Comparison of ENCODE assay signal across 22 cellular contexts in the genomic region with DNA sequence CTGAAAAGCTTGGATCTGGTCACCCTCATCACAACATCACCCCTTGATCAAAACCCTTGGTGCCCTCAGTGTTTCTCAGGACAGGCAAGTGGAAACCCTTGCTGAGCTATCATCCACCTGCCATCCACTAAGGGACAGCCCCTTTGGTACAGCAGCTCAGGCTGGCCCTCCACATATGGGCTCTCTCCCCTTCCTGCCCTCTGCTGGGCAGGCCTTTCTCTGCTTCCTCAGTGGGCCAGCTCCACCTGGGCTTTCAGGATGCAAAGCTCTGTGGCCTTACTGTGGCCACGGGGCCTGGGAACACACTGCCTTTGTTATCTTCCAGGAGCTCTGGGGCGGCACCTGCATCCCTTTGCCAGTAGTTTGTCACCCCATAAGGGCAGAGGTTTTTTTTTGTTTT. TPM values are rescaled to one million over a fixed set of nuclear protein-coding genes. Genes with fewer than 3 reads are reported as not detected.
DNase-seq lines count a peak whose midpoint lies in the region; ATAC-seq and TF ChIP-seq lines count a peak whose summit lies in the region.
"Had no signal": no experiment of that assay in that cellular context is flagged by ENCODE, and none has a peak within 500 bp of the region (broad histone marks: within the 10 kb centered on the region; RNA-seq: fewer than 3 reads in every experiment).

No MANE protein-coding gene starts in this region.

- no peak for ATAC-seq in activated CD4-positive, alpha-beta T cell treated with anti-CD3 and anti-CD28 coated beads for 36 hours
- no peak for ATAC-seq in DND-41 (ENCODE audit: insufficient read depth, low read depth)
- ATAC-seq in RWPE2 (ENCODE audit: low read depth), result 0 out of 3 replicates have a peak, but pooled peaks have one; percentile 15
- ATAC-seq in foreskin keratinocyte, result no peak
- ATAC-seq: left lung; mucosa of descending colon; stimulated activated memory B cell treated with anti-CD40 and anti-IgM and Interleukin-4, amounts not matched to agents 10 μg/mL and 1 μg/mL and 100 μg/mL, for 72 hours had no signal

- H3K4me2 ChIP-seq in DND-41 (ENCODE audit: insufficient read depth, low read length) (no peak overlapping the region), H9 (ENCODE audit: insufficient read depth, insufficient read length, low read length) (no peak overlapping the region)

- no peak overlapping the region for H2BK15ac ChIP-seq in H9 (ENCODE audit: low read depth, low read length)

- intact Hi-C loops in activated CD4-positive, alpha-beta T cell treated with anti-CD3 and anti-CD28 coated beads for 36 hours (cut with DNase I, micrococcal nuclease), result no loop called here

- H4K8ac ChIP-seq in H9 (replicated peaks; ENCODE audit: insufficient read length, low read depth, low read length), result no peak overlapping the region

- no peak overlapping the region for H3K4me3 ChIP-seq in DND-41 (ENCODE audit: low read depth in 1 of 2, low read length in 2 of 2)
- no peak overlapping the region for H3K4me3 ChIP-seq in RWPE2 (ENCODE audit: severe bottlenecking)
- H3K4me3 ChIP-seq: adrenal gland, esophagus squamous epithelium, left lung, mucosa of descending colon, transverse colon had no signal

- DNase-seq in activated CD4-positive, alpha-beta T cell treated with anti-CD3 and anti-CD28 coated beads for 36 hours, result peak; percentile 27
- no peak for DNase-seq in activated CD4-positive, alpha-beta T cell treated with anti-CD3 and anti-CD28 coated beads for 1 hour
- DNase-seq in DND-41, result no peak
- DNase-seq in RWPE2 (ENCODE audit: low spot score), result no peak
- DNase-seq in foreskin keratinocyte, result no peak
- no peak for DNase-seq in NOMO-1 treated with DMSO at 0.1 percent for 48 hours (lab: John Stamatoyannopoulos, UW; ENCODE audit: unreplicated experiment)
- DNase-seq in H9, result no peak
- DNase-seq in AG08396 (ENCODE audit: low spot score), result no peak
- DNase-seq: activated CD4-positive, alpha-beta T cell treated with anti-CD3 and anti-CD28 coated beads for 4 hours; adrenal gland; CD4-positive, alpha-beta memory T cell; esophagus squamous epithelium; left lung; mucosa of descending colon; NCI-H2029; NCI-H526; stimulated activated CD4-positive, alpha-beta T cell treated with anti-CD3 and anti-CD28 coated beads, Interleukin-15, amount 100 ng/mL, for 24 hours; T1000; transverse colon had no signal

- no peak overlapping the region for H3K4ac ChIP-seq in H9 (ENCODE audit: low read depth, low read length)

- H3K14ac ChIP-seq in H9 (ENCODE audit: insufficient read depth, low read length), result no peak overlapping the region

- H2BK20ac ChIP-seq in H9 (ENCODE audit: low read depth, low read length, poor library complexity, severe bottlenecking), result no peak overlapping the region

- H3K4me3 Mint-ChIP-seq in activated CD4-positive, alpha-beta T cell treated with anti-CD3 and anti-CD28 coated beads for 36 hours, result no peak overlapping the region
- H3K4me3 Mint-ChIP-seq in H9, result no peak overlapping the region
- H3K4me3 Mint-ChIP-seq: CD4-positive, alpha-beta memory T cell; stimulated activated memory B cell treated with anti-CD40 and anti-IgM and Interleukin-4, amounts not matched to agents 10 μg/mL and 1 μg/mL and 100 μg/mL, for 72 hours had no signal

- H3K79me2 ChIP-seq in DND-41 (ENCODE audit: insufficient read depth, low read length) (peaks cover 47% of the 10 kb centered on the region), H9 (ENCODE audit: insufficient read depth, low read length) (peaks cover 3% of the 10 kb centered on the region; the same call in 1 of the 2 replicates)

- no peak overlapping the region for H2BK12ac ChIP-seq in H9 (ENCODE audit: insufficient read length, low read depth, low read length)

- H3K9me3 ChIP-seq in DND-41 (ENCODE audit: insufficient read depth, low read length, severe bottlenecking) (no peaks in the 10 kb centered on the region), RWPE2 (ENCODE audit: severe bottlenecking) (no peaks in the 10 kb centered on the region), H9 (ENCODE audit: control insufficient read depth, low read depth, low read length) (no peaks in the 10 kb centered on the region)
- H3K9me3 ChIP-seq: adrenal gland, esophagus squamous epithelium, left lung, mucosa of descending colon, neutrophil, transverse colon had no signal

- H3K9ac ChIP-seq in DND-41 (ENCODE audit: low read depth, low read length) (no peak overlapping the region), H9 (ENCODE audit: extremely low read depth, insufficient read length, low read length) (no peak overlapping the region)

- POLR2A ChIA-PET in activated CD4-positive, alpha-beta T cell treated with anti-CD3 and anti-CD28 coated beads for 36 hours (lab: Charles Lee), result no interaction called here

- H3T11ph ChIP-seq in H9 (ENCODE audit: low read length), result no peak overlapping the region

- no peak overlapping the region for H3K23ac ChIP-seq in H9 (ENCODE audit: insufficient read length, low read depth, low read length)

- H3K4me1 ChIP-seq in DND-41 (ENCODE audit: insufficient read depth, low read length), result peaks cover 18% of the 10 kb centered on the region
- H3K4me1 ChIP-seq in RWPE2 (ENCODE audit: insufficient read depth, poor library complexity, severe bottlenecking), result no peaks in the 10 kb centered on the region
- H3K4me1 ChIP-seq in foreskin keratinocyte, result no peaks in the 10 kb centered on the region
- H3K4me1 ChIP-seq in H9 (ENCODE audit: insufficient read depth, low read length), result 0 out of 2 replicates have a peak, but pooled peaks cover 2% of the 10 kb centered on the region

- peaks cover 19% of the 10 kb centered on the region for H3K4me1 Mint-ChIP-seq in activated CD4-positive, alpha-beta T cell treated with anti-CD3 and anti-CD28 coated beads for 36 hours
- H3K4me1 Mint-ChIP-seq in H9, result peaks cover 10 to 13% of the 10 kb centered on the region in 2 experiments

- no peak overlapping the region for H4K91ac ChIP-seq in H9 (ENCODE audit: insufficient read length, low read depth, low read length)

- H3K56ac ChIP-seq in H9 (ENCODE audit: insufficient read length, low read depth, low read length), result no peak overlapping the region

- no peak overlapping the region for H4K5ac ChIP-seq in H9 (ENCODE audit: insufficient read length, low read depth, low read length)

- no CpG with 5 or more reads among the region's 2 CpGs for WGBS in H9 (ENCODE audit: extremely low coverage, insufficient read length, low lambda C conversion rate)

- no peak overlapping the region for H2AK5ac ChIP-seq in H9 (ENCODE audit: insufficient read length, low read length)

- H3K9me3 Mint-ChIP-seq in activated CD4-positive, alpha-beta T cell treated with anti-CD3 and anti-CD28 coated beads for 36 hours (ENCODE audit: low read depth), result no peaks in the 10 kb centered on the region
- no peaks in the 10 kb centered on the region for H3K9me3 Mint-ChIP-seq in H9
- H3K9me3 Mint-ChIP-seq: CD4-positive, alpha-beta memory T cell; stimulated activated memory B cell treated with anti-CD40 and anti-IgM and Interleukin-4, amounts not matched to agents 10 μg/mL and 1 μg/mL and 100 μg/mL, for 72 hours had no signal

- no peak overlapping the region for H2BK120ac ChIP-seq in H9 (ENCODE audit: low read depth, low read length, poor library complexity, severe bottlenecking)

- no peaks in the 10 kb centered on the region for H3K79me1 ChIP-seq in H9 (ENCODE audit: insufficient read depth, low read depth, low read length, poor library complexity, severe bottlenecking)

- TF ChIP-seq CTCF in DND-41 (IDR thresholded peaks at IDR 0.05; ENCODE audit: borderline replicate concordance, extremely low read depth, low read length, poor library complexity, severe bottlenecking), result peak; percentile 3
- no peak for TF ChIP-seq CTCF in RWPE2 (IDR thresholded peaks at IDR 0.05; ENCODE audit: poor library complexity, severe bottlenecking)
- TF ChIP-seq CTCF in foreskin keratinocyte (conservative IDR thresholded peaks at IDR 0.05), result peak; percentile 9
- TF ChIP-seq CTCF in H9 (conservative IDR thresholded peaks at IDR 0.05), result no peak; the same call in 2 of the 3 replicates

- peaks cover 20% of the 10 kb centered on the region for H3K36me3 Mint-ChIP-seq in activated CD4-positive, alpha-beta T cell treated with anti-CD3 and anti-CD28 coated beads for 36 hours (ENCODE audit: low read depth)
- H3K36me3 Mint-ChIP-seq in H9 (ENCODE audit: insufficient read depth in 1 of 3, low read depth in 3 of 3), result peaks cover 7 to 53% (median 39%) of the 10 kb centered on the region in 3 experiments; a peak in 6 of 7 replicates

- peaks cover 7% of the 10 kb centered on the region; the same call in 1 of the 2 replicates for H4K20me1 ChIP-seq in DND-41 (ENCODE audit: insufficient read depth, low read length)
- no peaks in the 10 kb centered on the region for H4K20me1 ChIP-seq in H9 (ENCODE audit: control insufficient read depth, insufficient read depth, insufficient read length)

- H3K36me3 ChIP-seq in DND-41 (ENCODE audit: insufficient read depth, low read length), result peaks cover 44% of the 10 kb centered on the region
- H3K36me3 ChIP-seq in RWPE2 (ENCODE audit: low read depth), result peaks cover 41% of the 10 kb centered on the region

- no peaks in the 10 kb centered on the region for H3K27me3 ChIP-seq in DND-41 (ENCODE audit: insufficient read depth, low read length, poor library complexity)
- no peaks in the 10 kb centered on the region for H3K27me3 ChIP-seq in RWPE2 (ENCODE audit: insufficient read depth, poor library complexity, severe bottlenecking)
- H3K27me3 ChIP-seq in foreskin keratinocyte, result no peaks in the 10 kb centered on the region
- no peaks in the 10 kb centered on the region for H3K27me3 ChIP-seq in H9 (ENCODE audit: insufficient read depth, low read length)
- H3K27me3 ChIP-seq: adrenal gland, esophagus squamous epithelium, left lung, neutrophil, transverse colon had no signal

- H3K18ac ChIP-seq in H9 (ENCODE audit: insufficient read length, low read depth, low read length), result no peak overlapping the region

- no peak overlapping the region for H3K27ac Mint-ChIP-seq in activated CD4-positive, alpha-beta T cell treated with anti-CD3 and anti-CD28 coated beads for 36 hours
- H3K27ac Mint-ChIP-seq in H9, result peak overlapping the region in 1 of 3 experiments; percentile 35; a peak in 1 of 7 replicates
- H3K27ac Mint-ChIP-seq: stimulated activated memory B cell treated with anti-CD40 and anti-IgM and Interleukin-4, amounts not matched to agents 10 μg/mL and 1 μg/mL and 100 μg/mL, for 72 hours had no signal

- H2AFZ ChIP-seq in DND-41 (ENCODE audit: low read depth, low read length) (no peak overlapping the region), H9 (ENCODE audit: low read length) (no peak overlapping the region)

- peaks cover 3% of the 10 kb centered on the region for H3K23me2 ChIP-seq in H9 (ENCODE audit: insufficient read length, low read depth, low read length, poor library complexity, severe bottlenecking)

- CTCF ChIA-PET in activated CD4-positive, alpha-beta T cell treated with anti-CD3 and anti-CD28 coated beads for 36 hours (lab: Charles Lee), result interaction anchor here (1.0 to 1.2 kb wide), 2 partner anchors 8 to 170 kb away, joined by 3 to 6 read pairs; no protein-coding TSS in a partner anchor

- no peak overlapping the region for H3K27ac ChIP-seq in DND-41 (ENCODE audit: low read length)
- no peak overlapping the region for H3K27ac ChIP-seq in RWPE2 (ENCODE audit: poor library complexity, severe bottlenecking)
- no peak overlapping the region for H3K27ac ChIP-seq in foreskin keratinocyte
- H3K27ac ChIP-seq in H9 (ENCODE audit: insufficient read length, low read depth, low read length), result no peak overlapping the region
- H3K27ac ChIP-seq: adrenal gland, esophagus squamous epithelium, left lung, neutrophil, transverse colon had no signal

- no peaks in the 10 kb centered on the region for H3K27me3 Mint-ChIP-seq in activated CD4-positive, alpha-beta T cell treated with anti-CD3 and anti-CD28 coated beads for 36 hours
- no peaks in the 10 kb centered on the region for H3K27me3 Mint-ChIP-seq in H9 (ENCODE audit: low read depth)
- H3K27me3 Mint-ChIP-seq: CD4-positive, alpha-beta memory T cell; stimulated activated memory B cell treated with anti-CD40 and anti-IgM and Interleukin-4, amounts not matched to agents 10 μg/mL and 1 μg/mL and 100 μg/mL, for 72 hours had no signal

- H2BK5ac ChIP-seq in H9 (ENCODE audit: insufficient read length, low read length), result no peak overlapping the region

RNA-seq across cellular contexts. Expression of a gene that starts 4.9 kb away (rescaled TPM):
- total RNA-seq in activated CD4-positive, alpha-beta T cell treated with anti-CD3 and anti-CD28 coated beads for 36 hours, result 10 to 100 TPM; 49.4 to 62.0 TPM
- total RNA-seq in foreskin keratinocyte (37.4 and 37.8 TPM in 2 replicates), H9 (2021) (99.7 and 103 TPM in 2 replicates)
- polyA plus RNA-seq in foreskin keratinocyte, result 28.9 and 32.4 TPM in 2 replicates

RNA-seq across cellular contexts. Expression of a gene that starts 5.2 kb away (rescaled TPM):
- 10 to 100 TPM; 33.3 to 45.7 TPM for total RNA-seq in activated CD4-positive, alpha-beta T cell treated with anti-CD3 and anti-CD28 coated beads for 36 hours
- total RNA-seq in foreskin keratinocyte, result 15.3 TPM in 2 replicates
- polyA plus RNA-seq in foreskin keratinocyte, result 6.9 and 7.3 TPM in 2 replicates
- total RNA-seq in H9 (2021), result 48.4 and 55.3 TPM in 2 replicates

RNA-seq across cellular contexts. Expression of a gene that starts 42.3 kb away (rescaled TPM):
- not detected for total RNA-seq in activated CD4-positive, alpha-beta T cell treated with anti-CD3 and anti-CD28 coated beads for 36 hours
- total RNA-seq in foreskin keratinocyte, result not detected in 2 replicates
- polyA plus RNA-seq in foreskin keratinocyte, result 0.07 TPM in 1 of 2 replicates, not detected in the other
- 3.2 and 3.5 TPM in 2 replicates for total RNA-seq in H9 (2021)
- total RNA-seq: CD4-positive, alpha-beta memory T cell; Daoy had no signal
- polyA plus RNA-seq: CD4-positive, alpha-beta memory T cell had no signal

Comparison
In these comparisons a context has a peak if more than half of its experiments do, and no peak if none do; other contexts are left out.
1. CTCF ChIP-seq: peak in DND-41 (single experiment) and foreskin keratinocyte (single experiment); none in RWPE2 (single experiment) and H9 (single experiment).